17 cellular contexts compared by ENCODE assay signal in genomic region chr9:132283863-132284262, GRCh38.
DNase-seq lines count a peak whose midpoint lies in the region; ATAC-seq lines count a peak whose summit lies in the region.
"Had no signal": no experiment of that assay in that cellular context is flagged by ENCODE, and none has a peak within 500 bp of the region (broad histone marks: within the 10 kb centered on the region; RNA-seq: fewer than 3 reads in every experiment).

No MANE protein-coding gene starts in this region.

- ATAC-seq in activated T-helper 17 cell treated with anti-CD3 and anti-CD28 coated beads, Interleukin-2, amount 50 U/mL, for 72 hours (replicated peaks): peak; percentile 28
- ATAC-seq in HG02938 (IDR thresholded peaks at IDR 0.05; ENCODE audit: unreplicated experiment): no peak
- ATAC-seq: left lung had no signal

- H3K4me3 Mint-ChIP-seq in activated T-helper 17 cell treated with anti-CD3 and anti-CD28 coated beads, Interleukin-2, amount 50 U/mL, for 72 hours: no peak overlapping the region
- H3K4me3 Mint-ChIP-seq: activated naive CD8-positive, alpha-beta T cell treated with anti-CD3 and anti-CD28 coated beads, Interleukin-2, amount 10 ng/mL, durations not matched to agents 7 days and 5 days had no signal

- H3K27me3 Mint-ChIP-seq in activated T-helper 17 cell treated with anti-CD3 and anti-CD28 coated beads, Interleukin-2, amount 50 U/mL, for 72 hours: no peaks in the 10 kb centered on the region
- H3K27me3 Mint-ChIP-seq: activated naive CD8-positive, alpha-beta T cell treated with anti-CD3 and anti-CD28 coated beads, Interleukin-2, amount 10 ng/mL, durations not matched to agents 7 days and 5 days had no signal

- H3K9me3 Mint-ChIP-seq in activated T-helper 17 cell treated with anti-CD3 and anti-CD28 coated beads, Interleukin-2, amount 50 U/mL, for 72 hours: no peaks in the 10 kb centered on the region
- H3K9me3 Mint-ChIP-seq: activated naive CD8-positive, alpha-beta T cell treated with anti-CD3 and anti-CD28 coated beads, Interleukin-2, amount 10 ng/mL, durations not matched to agents 7 days and 5 days had no signal

- peaks cover 4% of the 10 kb centered on the region for H3K4me1 Mint-ChIP-seq in activated T-helper 17 cell treated with anti-CD3 and anti-CD28 coated beads, Interleukin-2, amount 50 U/mL, for 72 hours

- peaks cover 100% of the 10 kb centered on the region for H3K36me3 Mint-ChIP-seq in activated T-helper 17 cell treated with anti-CD3 and anti-CD28 coated beads, Interleukin-2, amount 50 U/mL, for 72 hours (ENCODE audit: low read depth)

- H3K27ac Mint-ChIP-seq in activated T-helper 17 cell treated with anti-CD3 and anti-CD28 coated beads, Interleukin-2, amount 50 U/mL, for 72 hours: peak overlapping the region; percentile 55
- H3K27ac Mint-ChIP-seq: activated naive CD8-positive, alpha-beta T cell treated with anti-CD3 and anti-CD28 coated beads, Interleukin-2, amount 10 ng/mL, durations not matched to agents 7 days and 5 days had no signal

- DNase-seq in 8988T: peak; percentile 32
- peak; percentile 30 for DNase-seq in Ammon's horn (ENCODE audit: low spot score)
- peak; percentile 29 for DNase-seq in hepatic stellate cell (ENCODE audit: low spot score)
- DNase-seq in RKO (ENCODE audit: low spot score): no peak
- no peak for DNase-seq in NCI-H187 treated with DMSO at 0.1 percent for 48 hours (lab: John Stamatoyannopoulos, UW)
- no peak for DNase-seq in NCI-H524 treated with DMSO at 0.1 percent for 48 hours (lab: John Stamatoyannopoulos, UW)
- DNase-seq: activated naive CD8-positive, alpha-beta T cell treated with anti-CD3 and anti-CD28 coated beads, Interleukin-2, amount 10 ng/mL, durations not matched to agents 7 days and 5 days; left lung; NCI-H1105; NCI-H774; occipital lobe; sigmoid colon; stimulated activated CD4-positive, alpha-beta T cell treated with anti-CD3 and anti-CD28 coated beads, Interleukin-2, amount 100 ng/mL, for 48 hours; substantia nigra; T-helper 9 cell had no signal

Comparison
In these comparisons a context has a peak if more than half of its experiments do, and no peak if none do; other contexts are left out.
1. DNase-seq: peak in 8988T (single experiment), Ammon's horn (single experiment) and hepatic stellate cell (single experiment); none in RKO (single experiment), NCI-H187 treated with DMSO at 0.1 percent for 48 hours (single experiment) and NCI-H524 treated with DMSO at 0.1 percent for 48 hours (single experiment).